Comparison of ENCODE assay signal across 1 cellular context in the genomic region with DNA sequence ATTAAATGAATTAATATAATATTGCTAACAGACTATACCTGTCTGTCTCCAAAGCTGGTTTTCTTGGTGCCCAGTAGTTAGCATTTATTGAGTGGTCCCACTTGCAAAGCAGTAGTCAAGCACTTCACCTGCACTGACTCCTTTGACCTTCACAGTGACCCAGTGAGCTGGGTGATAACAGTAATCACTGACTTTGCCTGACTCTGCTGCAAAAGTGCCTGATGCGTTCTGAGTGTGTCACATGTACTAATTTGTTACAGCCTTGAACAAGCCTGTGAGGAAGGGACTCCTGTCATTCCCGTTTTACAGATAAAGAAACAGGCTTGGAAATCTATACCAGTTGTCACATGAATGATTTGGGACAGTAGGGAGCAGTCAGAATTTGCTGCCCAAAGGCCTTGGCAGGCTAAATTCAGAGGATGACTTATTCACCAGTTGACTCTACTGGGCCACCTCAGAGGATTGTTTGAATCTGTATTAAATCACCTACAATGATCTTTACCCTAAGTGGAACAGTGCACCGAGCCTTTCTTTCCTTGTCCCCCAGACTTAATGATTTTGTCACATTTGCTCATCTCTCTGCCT.
TF ChIP-seq lines count a peak whose summit lies in the region.

No MANE protein-coding gene starts in this region.

TF ChIP-seq in K562, 482 proteins besides CTCF, POLR2A, EP300 and RAD21 (continued from another document):
- TF ChIP-seq ESRRA (IDR thresholded peaks at IDR 0.05; ENCODE audit: borderline replicate concordance, low read depth) (peak; percentile 68), ZNF274 (IDR thresholded peaks at IDR 0.05; ENCODE audit: borderline replicate concordance, low read depth, low read length) (no peak), CBX3 (IDR thresholded peaks at IDR 0.05; ENCODE audit: borderline replicate concordance in 1 of 2, low read length in 2 of 2) (no peak), ZNF395 (CRISPR knock-in tag; IDR thresholded peaks at IDR 0.05) (no peak), PURB (CRISPR knock-in tag; IDR thresholded peaks at IDR 0.05; ENCODE audit: low read depth) (no peak)
